Comparison of ENCODE assay signal across 4 cellular contexts in genomic region chr15:85185350-85185749, GRCh38.
DNase-seq lines count a peak whose midpoint lies in the region; ATAC-seq, FAIRE-seq and TF ChIP-seq lines count a peak whose summit lies in the region.
"Not testable (repeated sequence)": the region's sequence is repeated elsewhere in the genome, so short reads cannot be mapped to it uniquely, and the experiment has no call there.

No MANE protein-coding gene starts in this region.

- TF ChIP-seq POLR2A in K562 (conservative IDR thresholded peaks at IDR 0.05) = not testable (repeated sequence)

- H3K4ac ChIP-seq in trophoblast cell (ENCODE audit: low read depth, low read length) = not testable (repeated sequence)

- H4K20me1 ChIP-seq in K562 (replicated peaks; ENCODE audit: control insufficient read depth, insufficient read depth, low read length) = not testable (repeated sequence)

- POLR2A ChIA-PET in K562 (lab: Yijun Ruan, JAX) = interaction anchor here (0.6 to 1.0 kb wide), 2 partner anchors 67 to 273 kb away, joined by 3 read pairs; no protein-coding TSS in a partner anchor

- not testable (repeated sequence) for H2BK120ac ChIP-seq in trophoblast cell (ENCODE audit: insufficient read depth, low read length, poor library complexity)

- H2BK12ac ChIP-seq in trophoblast cell (ENCODE audit: low read length) = not testable (repeated sequence)

- H3K9me1 ChIP-seq in K562 (ENCODE audit: control insufficient read depth, insufficient read depth, low read length) = not testable (repeated sequence)

- H3K4me3 ChIP-seq in K562; trophoblast cell (ENCODE audit: low read depth, low read length): not testable (repeated sequence)

- not testable (repeated sequence) for H2BK5ac ChIP-seq in trophoblast cell (ENCODE audit: low read depth, low read length, poor library complexity)

- not testable (repeated sequence) for H4K8ac ChIP-seq in trophoblast cell (ENCODE audit: low read depth, low read length)

- peak overlapping the region; percentile 51; the same call in 1 of the 2 replicates for H2AFZ ChIP-seq in K562 (ENCODE audit: low read depth, low read length)
- not testable (repeated sequence) for H2AFZ ChIP-seq in trophoblast cell (ENCODE audit: insufficient read depth, low read length, poor library complexity)

- not testable (repeated sequence) for H3K79me1 ChIP-seq in trophoblast cell (ENCODE audit: low read length)

- CTCF ChIA-PET in K562 (lab: Yijun Ruan, JAX; ENCODE audit: low intra/inter-chr PET ratio) = not testable (repeated sequence)

- not testable (repeated sequence) for H3K18ac ChIP-seq in trophoblast cell (ENCODE audit: low read length)

- H3K9me3 ChIP-seq in K562 (replicated peaks; ENCODE audit: control insufficient read depth, insufficient read depth, low read depth, low read length); trophoblast cell (ENCODE audit: insufficient read depth, low read depth, low read length): not testable (repeated sequence)

- H3K14ac ChIP-seq in trophoblast cell (ENCODE audit: low read length) = not testable (repeated sequence)

- TF ChIP-seq RAD21 in K562 (CRISPR knock-in tag; conservative IDR thresholded peaks at IDR 0.05 in 1 of 2, IDR thresholded peaks at IDR 0.05 in 1 of 2) = not testable (repeated sequence)

- H3K9ac ChIP-seq in K562 (ENCODE audit: insufficient read depth in 1 of 2, low read depth in 2 of 2, low read length in 2 of 2); trophoblast cell (ENCODE audit: low read length): not testable (repeated sequence)

- in situ Hi-C loops in K562 (cut with MboI) = loop anchor here (5.0 kb wide), 2 partner anchors 693 to 773 kb away; no protein-coding TSS in a partner anchor

- not testable (repeated sequence) for H2AK5ac ChIP-seq in trophoblast cell (ENCODE audit: low read length)

- not testable (repeated sequence) for H3K4me2 ChIP-seq in K562 (ENCODE audit: insufficient read depth, low read length); trophoblast cell (ENCODE audit: low read length)

- not testable (repeated sequence) for H4K12ac ChIP-seq in trophoblast cell (ENCODE audit: low read depth, low read length)

- H3K79me2 ChIP-seq in K562 (ENCODE audit: control insufficient read depth, insufficient read depth, low read length); trophoblast cell (ENCODE audit: control insufficient read depth, insufficient read depth, low read length, poor library complexity): not testable (repeated sequence)

- not testable (repeated sequence) for H3K27ac ChIP-seq in K562 (ENCODE audit: extremely low read depth, low read depth, low read length); trophoblast cell (ENCODE audit: low read depth, low read length)

- not testable (repeated sequence) for TF ChIP-seq EP300 in K562 (IDR thresholded peaks at IDR 0.05; ENCODE audit: low read length)

- not testable (repeated sequence) for BruUV-seq in K562 (replicated peaks; lab: Mats Ljungman, UMichigan)

- not testable (repeated sequence) for FAIRE-seq in K562 (lab: Jason Lieb, UNC)

- H4K91ac ChIP-seq in trophoblast cell (ENCODE audit: low read depth, low read length) = not testable (repeated sequence)

- H3K27me3 ChIP-seq in K562 (ENCODE audit: control insufficient read depth in 2 of 2, insufficient read depth in 2 of 2, low read length in 2 of 2); trophoblast cell (ENCODE audit: insufficient read depth, low read length): not testable (repeated sequence)

- H3K23ac ChIP-seq in trophoblast cell (ENCODE audit: low read length) = not testable (repeated sequence)

- not testable (repeated sequence) for DNase-seq in K562 (ENCODE audit: extremely low read depth in 1 of 4, low spot score in 3 of 4)
- DNase-seq in trophoblast cell = peak; percentile 26 to 51
- peak; percentile 19 for DNase-seq in posterior vena cava (ENCODE audit: low spot score)

- H3K36me3 ChIP-seq in K562 (ENCODE audit: control insufficient read depth, insufficient read depth, low read length); trophoblast cell (ENCODE audit: control insufficient read depth in 1 of 2, insufficient read depth in 2 of 2, low read length in 2 of 2): not testable (repeated sequence)

- not testable (repeated sequence) for TF ChIP-seq CTCF in K562 (IDR thresholded peaks at IDR 0.05 in 2 of 3, conservative IDR thresholded peaks at IDR 0.05 in 1 of 3; ENCODE audit: insufficient read depth in 2 of 3, low read depth in 1 of 3, low read length in 3 of 3)

- not testable (repeated sequence) for H3K4me1 ChIP-seq in K562 (replicated peaks in 1 of 2; ENCODE audit: control insufficient read depth in 2 of 2, insufficient read depth in 2 of 2, low read length in 2 of 2); trophoblast cell (ENCODE audit: control insufficient read depth in 1 of 2, insufficient read depth in 2 of 2, low read length in 2 of 2)

- 90% methylated on average over 9 of the region's 11 CpGs for WGBS in K562 (ENCODE audit: insufficient coverage, low coverage, missing lambda C conversion rate)
- no CpG with 5 or more reads among the region's 11 CpGs for WGBS in trophoblast cell (ENCODE audit: extremely low coverage, insufficient coverage, insufficient read length)

- not testable (repeated sequence) for ATAC-seq in K562
- ATAC-seq in esophagus mucosa = peak; percentile 77

- intact Hi-C loops in K562 (cut with micrococcal nuclease); posterior vena cava (cut with DNase I): not testable (repeated sequence)
